28 cellular contexts compared by ENCODE assay signal in genomic region chr21:37660709-37661108, GRCh38.
"Had no signal": no experiment of that assay in that cellular context is flagged by ENCODE, and none has a peak within 500 bp of the region (broad histone marks: within the 10 kb centered on the region; RNA-seq: fewer than 3 reads in every experiment).

No MANE protein-coding gene starts in this region.

- H3K79me2 ChIP-seq: hepatocyte had no signal

- H3K4me2 ChIP-seq: hepatocyte had no signal

- H3K9me3 ChIP-seq: ascending aorta, esophagus squamous epithelium, gastroesophageal sphincter, heart right ventricle had no signal

- H3K9me3 Mint-ChIP-seq: activated CD4-positive, alpha-beta memory T cell treated with anti-CD3 and anti-CD28 coated beads for 36 hours; activated CD4-positive, alpha-beta T cell treated with anti-CD3 and anti-CD28 coated beads, Interleukin-2, amount 10 ng/mL, durations not matched to agents 24 days and 14 days; activated naive CD4-positive, alpha-beta T cell treated with anti-CD3 and anti-CD28 coated beads, Interleukin-2, amount 10 ng/mL, durations not matched to agents 7 days and 5 days; activated T-cell treated with anti-CD3 and anti-CD28 coated beads, Interleukin-2, amount 50 U/mL, for 24 hours; activated T-cell treated with anti-CD3 and anti-CD28 coated beads, Interleukin-2, amount 50 U/mL, for 72 hours; central memory CD8-positive, alpha-beta T cell; dendritic cell treated with granulocyte-macrophage colony-stimulating factor and Interleukin-4, amounts not matched to agents 40 ng/mL and 50 ng/mL, for 4 days had no signal

- H3K36me3 Mint-ChIP-seq: activated CD4-positive, alpha-beta memory T cell treated with anti-CD3 and anti-CD28 coated beads for 36 hours; activated naive CD4-positive, alpha-beta T cell treated with anti-CD3 and anti-CD28 coated beads, Interleukin-2, amount 10 ng/mL, durations not matched to agents 7 days and 5 days; activated naive CD4-positive, alpha-beta T cell treated with anti-CD3 and anti-CD28 coated beads, Interleukin-2, amount 50 U/mL, for 72 hours; activated naive CD8-positive, alpha-beta T cell treated with anti-CD3 and anti-CD28 coated beads, Interleukin-2, amount 10 ng/mL, durations not matched to agents 7 days and 5 days had no signal

- ATAC-seq: activated CD4-positive, alpha-beta T cell treated with anti-CD3 and anti-CD28 coated beads for 36 hours; activated CD4-positive, CD25-positive, alpha-beta regulatory T cell treated with anti-CD3 and anti-CD28 coated beads, Interleukin-2, amount 50 U/mL, for 24 hours; activated naive CD4-positive, alpha-beta T cell treated with anti-CD3 and anti-CD28 coated beads, Interleukin-2, amount 50 U/mL, for 72 hours; activated T-cell treated with anti-CD3 and anti-CD28 coated beads, Interleukin-2, amount 50 U/mL, for 72 hours; gastroesophageal sphincter had no signal

- H3K4me1 Mint-ChIP-seq: activated CD4-positive, alpha-beta T cell treated with anti-CD3 and anti-CD28 coated beads for 36 hours; activated CD4-positive, alpha-beta T cell treated with anti-CD3 and anti-CD28 coated beads, Interleukin-2, amount 10 ng/mL, durations not matched to agents 24 days and 14 days; activated naive CD4-positive, alpha-beta T cell treated with anti-CD3 and anti-CD28 coated beads, Interleukin-2, amount 10 ng/mL, durations not matched to agents 7 days and 5 days; central memory CD8-positive, alpha-beta T cell had no signal

- DNase-seq: activated CD4-positive, alpha-beta memory T cell treated with anti-CD3 and anti-CD28 coated beads for 36 hours; activated CD4-positive, alpha-beta T cell treated with anti-CD3 and anti-CD28 coated beads for 36 hours; activated CD4-positive, alpha-beta T cell treated with anti-CD3 and anti-CD28 coated beads, Interleukin-2, amount 10 ng/mL, durations not matched to agents 24 days and 14 days; activated CD8-positive, alpha-beta memory T cell treated with anti-CD3 and anti-CD28 coated beads, Interleukin-2, amount 50 U/mL, for 48 hours; activated gamma-delta T cell; activated naive CD4-positive, alpha-beta T cell; activated naive CD4-positive, alpha-beta T cell treated with anti-CD3 and anti-CD28 coated beads, Interleukin-2, amount 10 ng/mL, durations not matched to agents 7 days and 5 days; activated naive CD8-positive, alpha-beta T cell treated with anti-CD3 and anti-CD28 coated beads, Interleukin-2, amount 10 ng/mL, durations not matched to agents 7 days and 5 days; activated T-cell treated with anti-CD3 and anti-CD28 coated beads for 4 hours; activated T-cell treated with anti-CD3 and anti-CD28 coated beads, Interleukin-2, amount 50 U/mL, for 24 hours; activated T-cell treated with anti-CD3 and anti-CD28 coated beads, Interleukin-2, amount 50 U/mL, for 72 hours; brain microvascular endothelial cell; dorsolateral prefrontal cortex; effector memory CD4-positive, alpha-beta T cell; esophagus squamous epithelium; foreskin melanocyte; heart right ventricle; T-helper 1 cell; T-helper 2 cell had no signal

- FAIRE-seq: bronchial epithelial cell had no signal

- H3K4me3 ChIP-seq: ascending aorta, coronary artery, dorsolateral prefrontal cortex, esophagus squamous epithelium, gastroesophageal sphincter, heart right ventricle, hepatocyte had no signal

- H3K36me3 ChIP-seq: ascending aorta, brain microvascular endothelial cell, esophagus squamous epithelium, gastroesophageal sphincter, heart right ventricle had no signal

- H3K4me3 Mint-ChIP-seq: activated CD4-positive, alpha-beta memory T cell treated with anti-CD3 and anti-CD28 coated beads for 36 hours; activated CD4-positive, alpha-beta T cell treated with anti-CD3 and anti-CD28 coated beads for 36 hours; activated CD4-positive, alpha-beta T cell treated with anti-CD3 and anti-CD28 coated beads, Interleukin-2, amount 10 ng/mL, durations not matched to agents 24 days and 14 days; activated naive CD4-positive, alpha-beta T cell treated with anti-CD3 and anti-CD28 coated beads, Interleukin-2, amount 10 ng/mL, durations not matched to agents 7 days and 5 days; activated naive CD8-positive, alpha-beta T cell treated with anti-CD3 and anti-CD28 coated beads, Interleukin-2, amount 10 ng/mL, durations not matched to agents 7 days and 5 days; activated T-cell treated with anti-CD3 and anti-CD28 coated beads, Interleukin-2, amount 50 U/mL, for 24 hours; activated T-cell treated with anti-CD3 and anti-CD28 coated beads, Interleukin-2, amount 50 U/mL, for 72 hours; central memory CD8-positive, alpha-beta T cell; dendritic cell treated with granulocyte-macrophage colony-stimulating factor and Interleukin-4, amounts not matched to agents 40 ng/mL and 50 ng/mL, for 4 days had no signal

- H3K27ac Mint-ChIP-seq: activated CD4-positive, alpha-beta memory T cell treated with anti-CD3 and anti-CD28 coated beads for 36 hours; activated CD4-positive, alpha-beta T cell treated with anti-CD3 and anti-CD28 coated beads for 36 hours; activated CD4-positive, alpha-beta T cell treated with anti-CD3 and anti-CD28 coated beads, Interleukin-2, amount 10 ng/mL, durations not matched to agents 24 days and 14 days; activated naive CD4-positive, alpha-beta T cell treated with anti-CD3 and anti-CD28 coated beads, Interleukin-2, amount 10 ng/mL, durations not matched to agents 7 days and 5 days; activated naive CD4-positive, alpha-beta T cell treated with anti-CD3 and anti-CD28 coated beads, Interleukin-2, amount 50 U/mL, for 72 hours; activated naive CD8-positive, alpha-beta T cell treated with anti-CD3 and anti-CD28 coated beads, Interleukin-2, amount 10 ng/mL, durations not matched to agents 7 days and 5 days; activated T-cell treated with anti-CD3 and anti-CD28 coated beads, Interleukin-2, amount 50 U/mL, for 24 hours; activated T-cell treated with anti-CD3 and anti-CD28 coated beads, Interleukin-2, amount 50 U/mL, for 72 hours; dendritic cell treated with granulocyte-macrophage colony-stimulating factor and Interleukin-4, amounts not matched to agents 40 ng/mL and 50 ng/mL, for 4 days had no signal

- H2AFZ ChIP-seq: hepatocyte had no signal

- H3K27ac ChIP-seq: ascending aorta, brain microvascular endothelial cell, coronary artery, heart right ventricle, hepatocyte had no signal

- H3K27me3 ChIP-seq: ascending aorta, brain microvascular endothelial cell, dorsolateral prefrontal cortex, gastroesophageal sphincter, heart right ventricle, hepatocyte had no signal
